Comparison of ENCODE assay signal across 8 cellular contexts in genomic region chr17:38728290-38728831, GRCh38. TPM values are rescaled to one million over a fixed set of nuclear protein-coding genes. Genes with fewer than 3 reads are reported as not detected.
DNase-seq lines count a peak whose midpoint lies in the region; ATAC-seq and TF ChIP-seq lines count a peak whose summit lies in the region.

No MANE protein-coding gene starts in this region.

- TF ChIP-seq CTCF in lower lobe of right lung (IDR thresholded peaks at IDR 0.05) (no peak), A673 (conservative IDR thresholded peaks at IDR 0.05; ENCODE audit: low read depth, low read length) (no peak)

- H3K4me1 ChIP-seq in lower lobe of right lung (peaks cover 54% of the 10 kb centered on the region), thymus (ENCODE audit: control insufficient read depth, insufficient read depth, low read length) (peaks cover 30% of the 10 kb centered on the region), A673 (ENCODE audit: insufficient read depth, low read length, poor library complexity, severe bottlenecking) (no peaks in the 10 kb centered on the region)

- no peaks in the 10 kb centered on the region for H3K9me3 ChIP-seq in lower lobe of right lung
- H3K9me3 ChIP-seq in thymus (ENCODE audit: control insufficient read depth) = no peaks in the 10 kb centered on the region
- no peaks in the 10 kb centered on the region for H3K9me3 ChIP-seq in A673 (ENCODE audit: low read depth, low read length, poor library complexity, severe bottlenecking)

- H3K4me3 ChIP-seq in lower lobe of right lung (no peak overlapping the region), thymus (ENCODE audit: low read length) (no peak overlapping the region), A673 (ENCODE audit: low read depth, low read length, poor library complexity, severe bottlenecking) (no peak overlapping the region)

- H3K36me3 ChIP-seq in lower lobe of right lung = peaks cover 19% of the 10 kb centered on the region
- H3K36me3 ChIP-seq in thymus (ENCODE audit: control insufficient read depth, insufficient read depth) = peaks cover 18% of the 10 kb centered on the region
- no peaks in the 10 kb centered on the region for H3K36me3 ChIP-seq in A673 (ENCODE audit: insufficient read depth, low read length, poor library complexity, severe bottlenecking)

- H3K27me3 ChIP-seq in lower lobe of right lung (ENCODE audit: low read depth) (no peaks in the 10 kb centered on the region), thymus (ENCODE audit: control insufficient read depth, insufficient read depth) (no peaks in the 10 kb centered on the region), A673 (replicated peaks; ENCODE audit: insufficient read depth, low read depth, low read length, poor library complexity) (no peaks in the 10 kb centered on the region)

- CTCF ChIA-PET in A673 (lab: Charles Lee) = no interaction called here

- POLR2A ChIA-PET in A673 (lab: Charles Lee; ENCODE audit: low non-redundant PET) = no interaction called here

- intact Hi-C loops in lower lobe of right lung (cut with DNase I) = loop anchor here (10.0 kb wide), 1 partner anchor 54 kb away; the partner anchor contains the start of gene EPOP
- intact Hi-C loops in A673 (cut with micrococcal nuclease; ENCODE audit: unreplicated experiment) = no loop called here

- ATAC-seq in lower lobe of right lung (no peak), HG03571 (IDR thresholded peaks at IDR 0.05; ENCODE audit: unreplicated experiment) (no peak), HG02970 (IDR thresholded peaks at IDR 0.05; ENCODE audit: low FRiP score, unreplicated experiment) (no peak)

- peak; percentile 51 for DNase-seq in activated CD4-positive, CD25-positive, alpha-beta regulatory T cell treated with anti-CD3 and anti-CD28 coated beads, Interleukin-2, amount 50 U/mL, for 16 hours (ENCODE audit: low read depth, low spot score)
- DNase-seq in activated CD4-positive, CD25-positive, alpha-beta regulatory T cell treated with anti-CD3 and anti-CD28 coated beads, Interleukin-2, amount 50 U/mL, for 72 hours = no peak
- DNase-seq in activated CD8-positive, alpha-beta memory T cell treated with anti-CD3 and anti-CD28 coated beads for 24 hours = peak; percentile 84
- DNase-seq in lower lobe of right lung = no peak
- no peak for DNase-seq in A673 (ENCODE audit: low spot score)

- 32% methylated on average over 8 of the region's 8 CpGs for WGBS in thymus

- H3K27ac ChIP-seq in lower lobe of right lung (peak overlapping the region; percentile 86), thymus (ENCODE audit: low read depth) (peak overlapping the region; percentile 88), A673 (ENCODE audit: low read depth, low read length, poor library complexity, severe bottlenecking) (no peak overlapping the region)

- no TSS peak for BruUV-seq in A673 (replicated peaks; lab: Mats Ljungman, UMichigan)

RNA-seq across cellular contexts. Expression of gene CISD3, which starts 1.8 kb away (rescaled TPM):
- 31.3 TPM for total RNA-seq in lower lobe of right lung
- 22.5 TPM for polyA plus RNA-seq in thymus
- 6.6 and 8.5 TPM in 2 replicates for total RNA-seq in A673 (2021)

RNA-seq across cellular contexts. Expression of gene PCGF2, which starts 19.8 kb away (rescaled TPM):
- 53.5 TPM for total RNA-seq in lower lobe of right lung
- 12.6 TPM for polyA plus RNA-seq in thymus
- total RNA-seq in A673 (2021) = 34.4 and 42.0 TPM in 2 replicates

RNA-seq across cellular contexts. Expression of gene MLLT6, which starts 23.3 kb away (rescaled TPM):
- 135 TPM for total RNA-seq in lower lobe of right lung
- 124 TPM for polyA plus RNA-seq in thymus
- total RNA-seq in A673 (2021) = 41.4 and 59.5 TPM in 2 replicates

RNA-seq across cellular contexts. Expression of gene PSMB3, which starts 24.2 kb away (rescaled TPM):
- total RNA-seq in lower lobe of right lung (128 TPM), A673 (2021) (217 and 232 TPM in 2 replicates)
- polyA plus RNA-seq in thymus = 206 TPM

RNA-seq across cellular contexts. Expression of gene EPOP, which starts 53.6 kb away (rescaled TPM):
- total RNA-seq in lower lobe of right lung (1.0 TPM), A673 (2021) (4.0 and 5.9 TPM in 2 replicates)
- 4.3 TPM for polyA plus RNA-seq in thymus

Comparison
In these comparisons a context has a peak if more than half of its experiments do, and no peak if none do; other contexts are left out.
1. DNase-seq: peak in activated CD4-positive, CD25-positive, alpha-beta regulatory T cell treated with anti-CD3 and anti-CD28 coated beads, Interleukin-2, amount 50 U/mL, for 16 hours (single experiment) and activated CD8-positive, alpha-beta memory T cell treated with anti-CD3 and anti-CD28 coated beads for 24 hours (single experiment); none in activated CD4-positive, CD25-positive, alpha-beta regulatory T cell treated with anti-CD3 and anti-CD28 coated beads, Interleukin-2, amount 50 U/mL, for 72 hours (single experiment), lower lobe of right lung (single experiment) and A673 (single experiment).